Comparison of ENCODE assay signal across 8 cellular contexts in the genomic region with DNA sequence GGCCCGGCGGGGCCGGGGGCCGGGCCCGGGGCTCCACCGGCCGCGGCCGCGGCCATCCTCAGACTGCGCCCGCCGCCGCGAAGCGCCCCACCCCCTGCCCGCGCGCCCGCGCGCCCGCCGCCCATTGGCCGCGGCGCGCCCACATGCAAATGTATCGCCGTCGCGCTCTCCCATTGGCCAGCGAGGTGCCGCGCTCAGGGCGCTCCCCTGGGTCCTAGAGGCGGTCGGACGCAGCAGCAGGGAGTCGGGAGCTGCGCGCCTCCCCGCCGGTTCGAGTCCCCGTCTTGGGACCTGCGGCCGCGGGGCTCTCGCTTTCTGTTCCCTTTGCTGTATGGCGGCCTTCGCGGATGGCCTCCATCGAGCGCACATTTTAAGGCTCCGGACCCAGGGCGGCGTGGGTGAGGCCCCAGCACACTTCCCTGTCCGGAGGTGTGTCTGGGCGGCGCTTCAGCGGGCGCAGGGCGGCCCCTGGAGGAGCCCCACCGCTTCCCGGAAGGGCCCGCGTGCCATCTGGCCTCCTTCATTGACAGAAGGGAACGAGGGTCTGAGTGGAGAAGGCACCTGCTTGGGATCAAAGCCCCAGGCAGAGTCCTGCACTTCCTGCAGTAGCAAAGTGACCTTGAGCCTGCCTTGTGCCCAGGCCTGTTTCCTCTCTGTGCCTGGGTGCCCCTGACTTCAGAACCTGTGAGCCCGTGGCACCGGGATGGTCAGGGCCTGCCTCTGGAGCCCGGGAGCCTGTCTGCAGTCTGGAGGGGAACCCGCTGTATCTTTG. TPM values are rescaled to one million over a fixed set of nuclear protein-coding genes. Genes with fewer than 3 reads are reported as not detected.
DNase-seq lines count a peak whose midpoint lies in the region; ATAC-seq and TF ChIP-seq lines count a peak whose summit lies in the region.

Gene CABLES2 (minus strand): TSS at position 65 of the 772 bp plus-strand sequence. CDS start 9 bp downstream, at position 56.

- peak within 1 kb of the TSS; percentile 92 for H3K4me3 ChIP-seq in coronary artery

- TF ChIP-seq CTCF in coronary artery (IDR thresholded peaks at IDR 0.05), result no peak

- DNase-seq in C1 segment of cervical spinal cord (lab: John Stamatoyannopoulos, UW) (peak in 13 of 14 donors; percentile 46 to 92 (median 82)), NCI-H524 (lab: John Stamatoyannopoulos, UW) (peak; percentile 89 to 92), coronary artery (ENCODE audit: low spot score) (peak; percentile 94), left lobe of liver (ENCODE audit: low spot score) (peak; percentile 95)
- peak; percentile 94 for DNase-seq in activated CD4-positive, alpha-beta T cell treated with anti-CD3 and anti-CD28 coated beads for 48 hours
- peak; percentile 94 for DNase-seq in stimulated activated CD4-positive, alpha-beta T cell treated with anti-CD3 and anti-CD28 coated beads, Interleukin-1b, Interleukin-23, amount 100 ng/mL, for 48 hours

- H3K27ac ChIP-seq in coronary artery, result peak within 1 kb of the TSS; percentile 43 to 83

- ATAC-seq in GM19324 (IDR thresholded peaks at IDR 0.05; ENCODE audit: low FRiP score, unreplicated experiment) (peak; percentile 86), HG03457 (IDR thresholded peaks at IDR 0.05; ENCODE audit: unreplicated experiment) (peak; percentile 81), left lobe of liver (peak; percentile 93)

RNA-seq across cellular contexts. Expression of gene CABLES2, which starts in this region (rescaled TPM):
- 1.8 TPM for total RNA-seq in left lobe of liver

Comparison
In these comparisons a context has a peak if more than half of its experiments do, and no peak if none do; other contexts are left out.
1. Peak in every context shown above with its lines: DNase-seq, ATAC-seq, H3K4me3 ChIP-seq and H3K27ac ChIP-seq.